In genomic region chr20:10667077-10667401, GRCh38 we compare ENCODE assay signal across 12 cellular contexts. TPM values are rescaled to one million over a fixed set of nuclear protein-coding genes. Genes with fewer than 3 reads are reported as not detected.
DNase-seq lines count a peak whose midpoint lies in the region; ATAC-seq and TF ChIP-seq lines count a peak whose summit lies in the region.
"Had no signal": no experiment of that assay in that cellular context is flagged by ENCODE, and none has a peak within 500 bp of the region (broad histone marks: within the 10 kb centered on the region; RNA-seq: fewer than 3 reads in every experiment).

No MANE protein-coding gene starts in this region.

- DNase-seq in DMS153 treated with DMSO at 0.1 percent for 48 hours (lab: John Stamatoyannopoulos, UW; ENCODE audit: unreplicated experiment) (peak; percentile 26), body of pancreas (peak in 3 of 4 donors; percentile 38 to 65 (median 63)), heart left ventricle (peak; percentile 52 to 75 (median 60)), prostate gland (ENCODE audit: low spot score) (peak; percentile 74), COLO829 (ENCODE audit: low spot score) (no peak), DMS 273 treated with DMSO at 0.1 percent for 48 hours (lab: John Stamatoyannopoulos, UW) (no peak)
- DNase-seq in activated T-cell treated with anti-CD3 and anti-CD28 coated beads, Interleukin-2, amount 50 U/mL, for 1 hour = no peak
- DNase-seq: activated CD4-positive, alpha-beta T cell treated with anti-CD3 and anti-CD28 coated beads for 1 hour; activated naive CD4-positive, alpha-beta T cell treated with anti-CD3 and anti-CD28 coated beads, Interleukin-2, amount 50 U/mL, for 16 hours; AML-193; NCI-H187 had no signal

- H3K4me1 ChIP-seq in body of pancreas = peaks cover 94% of the 10 kb centered on the region
- peaks cover 10 to 81% (median 60%) of the 10 kb centered on the region in 12 donors for H3K4me1 ChIP-seq in heart left ventricle
- peaks cover 33% of the 10 kb centered on the region for H3K4me1 ChIP-seq in prostate gland (replicated peaks)

- H3K27me3 ChIP-seq in body of pancreas (no peaks in the 10 kb centered on the region), heart left ventricle (no peaks in the 10 kb centered on the region), prostate gland (replicated peaks; ENCODE audit: insufficient read depth) (no peaks in the 10 kb centered on the region)

- H3K36me3 ChIP-seq in body of pancreas (replicated peaks in 1 of 2; ENCODE audit: insufficient read depth in 1 of 2, low read depth in 2 of 2) = no peaks in the 10 kb centered on the region
- H3K36me3 ChIP-seq in heart left ventricle = peaks cover 0 to 70% (median 45%) of the 10 kb centered on the region in 9 donors
- no peaks in the 10 kb centered on the region for H3K36me3 ChIP-seq in prostate gland

- TF ChIP-seq POLR2A in body of pancreas (IDR thresholded peaks at IDR 0.05) = no peak
- no peak for TF ChIP-seq POLR2A in heart left ventricle (IDR thresholded peaks at IDR 0.05)
- TF ChIP-seq POLR2A in prostate gland (IDR thresholded peaks at IDR 0.05) = no peak

- H3K4me3 ChIP-seq in body of pancreas (no peak overlapping the region), heart left ventricle (peak overlapping the region in 9 of 12 donors; percentile 19 to 98 (median 34)), prostate gland (no peak overlapping the region)

- peak overlapping the region; percentile 65 to 76 (median 73) for H3K27ac ChIP-seq in body of pancreas
- peak overlapping the region in 11 of 12 donors; percentile 20 to 78 (median 63) for H3K27ac ChIP-seq in heart left ventricle
- H3K27ac ChIP-seq in prostate gland = peak overlapping the region; percentile 68

- TF ChIP-seq CTCF in body of pancreas (IDR thresholded peaks at IDR 0.05) = no peak
- TF ChIP-seq CTCF in heart left ventricle (IDR thresholded peaks at IDR 0.05) = no peak
- no peak for TF ChIP-seq CTCF in prostate gland (IDR thresholded peaks at IDR 0.05)

- ATAC-seq in body of pancreas (no peak), heart left ventricle (peak in 2 of 4 donors; percentile 5 to 21), HG03520 (IDR thresholded peaks at IDR 0.05; ENCODE audit: unreplicated experiment) (no peak)

- H3K9me3 ChIP-seq in body of pancreas (no peaks in the 10 kb centered on the region), heart left ventricle (no peaks in the 10 kb centered on the region), prostate gland (no peaks in the 10 kb centered on the region)

- 48 to 77% methylated on average over 11 to 21 of the region's 21 CpGs for WGBS in body of pancreas, 2 donors
- 44 to 66% (median 60%) methylated on average over 8 to 21 of the region's 21 CpGs for WGBS in heart left ventricle, 4 donors
- WGBS in prostate gland = 25% methylated on average over 21 of the region's 21 CpGs

- intact Hi-C loops in body of pancreas (cut with DNase I) (loop anchor here (10.0 kb wide), 1 partner anchor 608 kb away; no protein-coding TSS in a partner anchor), heart left ventricle (cut with DNase I) (loop anchor here in 4 of 10 donors (10.0 kb wide), 3 partner anchors 192 to 878 kb away; no protein-coding TSS in a partner anchor), prostate gland (cut with DNase I) (no loop called here)

RNA-seq across cellular contexts. Expression of gene JAG1, which starts 6.8 kb away (rescaled TPM):
- 10 to 100 TPM; 41.2 to 55.7 TPM for total RNA-seq in body of pancreas
- 10 to 100 TPM; 20.9 to 42.6 (median 29.6) TPM for total RNA-seq in heart left ventricle
- polyA plus RNA-seq in heart left ventricle = 10 to 100 TPM; 12.5 to 12.7 TPM
- 10 to 100 TPM; 46.5 to 72.3 TPM for total RNA-seq in prostate gland

Comparison
In these comparisons a context has a peak if more than half of its experiments do, and no peak if none do; other contexts are left out.
1. DNase-seq: peak in DMS153 treated with DMSO at 0.1 percent for 48 hours (single experiment), body of pancreas (3 of 4), heart left ventricle (5 of 5) and prostate gland (single experiment); none in COLO829 (single experiment), activated T-cell treated with anti-CD3 and anti-CD28 coated beads, Interleukin-2, amount 50 U/mL, for 1 hour (single experiment) and DMS 273 treated with DMSO at 0.1 percent for 48 hours (single experiment).
2. H3K4me3 ChIP-seq: peak in heart left ventricle (9 of 12); none in body of pancreas (0 of 2) and prostate gland (0 of 2).
3. Peak in every context shown above with its lines, with median percentiles within 50 percentile points of each other: H3K27ac ChIP-seq.